1 cellular context compared by ENCODE assay signal in the genomic region with DNA sequence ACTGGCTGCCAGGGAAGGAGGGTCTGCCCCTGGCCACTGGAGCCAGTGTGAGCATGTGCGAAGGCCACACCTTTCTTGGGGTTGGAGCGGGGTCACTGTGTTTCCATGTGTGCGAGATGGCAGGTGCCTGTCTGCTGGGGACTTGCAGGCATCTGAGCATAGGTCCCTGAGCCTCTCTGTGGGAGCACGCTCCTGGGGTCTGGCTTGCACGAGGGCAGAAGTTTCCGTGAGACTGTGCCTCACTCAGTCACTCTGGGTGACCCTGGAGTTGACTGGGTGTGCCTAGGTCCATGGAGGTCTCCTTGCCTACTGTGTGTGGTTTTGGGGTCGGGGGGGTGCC.
TF ChIP-seq lines count a peak whose summit lies in the region.

No MANE protein-coding gene starts in this region.

TF ChIP-seq in GM12878, 131 proteins besides CTCF, POLR2A, EP300 and RAD21:
- TF ChIP-seq, protein P1, sequence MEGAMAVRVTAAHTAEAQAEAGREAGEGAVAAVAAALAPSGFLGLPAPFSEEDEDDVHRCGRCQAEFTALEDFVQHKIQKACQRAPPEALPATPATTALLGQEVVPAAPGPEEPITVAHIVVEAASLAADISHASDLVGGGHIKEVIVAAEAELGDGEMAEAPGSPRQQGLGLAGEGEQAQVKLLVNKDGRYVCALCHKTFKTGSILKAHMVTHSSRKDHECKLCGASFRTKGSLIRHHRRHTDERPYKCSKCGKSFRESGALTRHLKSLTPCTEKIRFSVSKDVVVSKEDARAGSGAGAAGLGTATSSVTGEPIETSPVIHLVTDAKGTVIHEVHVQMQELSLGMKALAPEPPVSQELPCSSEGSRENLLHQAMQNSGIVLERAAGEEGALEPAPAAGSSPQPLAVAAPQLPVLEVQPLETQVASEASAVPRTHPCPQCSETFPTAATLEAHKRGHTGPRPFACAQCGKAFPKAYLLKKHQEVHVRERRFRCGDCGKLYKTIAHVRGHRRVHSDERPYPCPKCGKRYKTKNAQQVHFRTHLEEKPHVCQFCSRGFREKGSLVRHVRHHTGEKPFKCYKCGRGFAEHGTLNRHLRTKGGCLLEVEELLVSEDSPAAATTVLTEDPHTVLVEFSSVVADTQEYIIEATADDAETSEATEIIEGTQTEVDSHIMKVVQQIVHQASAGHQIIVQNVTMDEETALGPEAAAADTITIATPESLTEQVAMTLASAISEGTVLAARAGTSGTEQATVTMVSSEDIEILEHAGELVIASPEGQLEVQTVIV (IDR thresholded peaks at IDR 0.05; ENCODE audit: borderline replicate concordance, partially characterized antibody) = no peak
- TF ChIP-seq, protein P2, sequence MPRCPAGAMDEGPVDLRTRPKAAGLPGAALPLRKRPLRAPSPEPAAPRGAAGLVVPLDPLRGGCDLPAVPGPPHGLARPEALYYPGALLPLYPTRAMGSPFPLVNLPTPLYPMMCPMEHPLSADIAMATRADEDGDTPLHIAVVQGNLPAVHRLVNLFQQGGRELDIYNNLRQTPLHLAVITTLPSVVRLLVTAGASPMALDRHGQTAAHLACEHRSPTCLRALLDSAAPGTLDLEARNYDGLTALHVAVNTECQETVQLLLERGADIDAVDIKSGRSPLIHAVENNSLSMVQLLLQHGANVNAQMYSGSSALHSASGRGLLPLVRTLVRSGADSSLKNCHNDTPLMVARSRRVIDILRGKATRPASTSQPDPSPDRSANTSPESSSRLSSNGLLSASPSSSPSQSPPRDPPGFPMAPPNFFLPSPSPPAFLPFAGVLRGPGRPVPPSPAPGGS (IDR thresholded peaks at IDR 0.05; ENCODE audit: borderline replicate concordance, insufficient read depth, low read depth, low read length, poor library complexity, severe bottlenecking) = peak; percentile 66
